In genomic region chr4:2295535-2296442, GRCh38 we compare ENCODE assay signal across 13 cellular contexts. TPM values are rescaled to one million over a fixed set of nuclear protein-coding genes. Genes with fewer than 3 reads are reported as not detected.
DNase-seq lines count a peak whose midpoint lies in the region; ATAC-seq and TF ChIP-seq lines count a peak whose summit lies in the region.
"Had no signal": no experiment of that assay in that cellular context is flagged by ENCODE, and none has a peak within 500 bp of the region (broad histone marks: within the 10 kb centered on the region; RNA-seq: fewer than 3 reads in every experiment).

No MANE protein-coding gene starts in this region.

- CTCF ChIA-PET in CD8-positive, alpha-beta memory T cell (lab: Charles Lee), result interaction anchor here (1.3 kb wide), 1 partner anchor 123 kb away, joined by 3 read pairs; the partner anchor contains the start of genes CFAP99 and ZFYVE28
- CTCF ChIA-PET in naive thymus-derived CD4-positive, alpha-beta T cell (lab: Charles Lee), result interaction anchor here (0.6 kb wide), 1 partner anchor 240 kb away, joined by 3 read pairs; no protein-coding TSS in a partner anchor

- H3K36me3 ChIP-seq in BLaER1 (no peaks in the 10 kb centered on the region), WERI-Rb-1 (no peaks in the 10 kb centered on the region)
- no peaks in the 10 kb centered on the region for H3K36me3 ChIP-seq in CD8-positive, alpha-beta memory T cell (ENCODE audit: insufficient read depth, low read length)
- no peaks in the 10 kb centered on the region for H3K36me3 ChIP-seq in naive thymus-derived CD4-positive, alpha-beta T cell (ENCODE audit: control insufficient read depth in 2 of 3, insufficient read depth in 3 of 3, low read length in 3 of 3)

- DNase-seq in CD8-positive, alpha-beta memory T cell, result peak in 2 of 5 donors; percentile 44 to 49
- DNase-seq in WERI-Rb-1 (peak; percentile 7), DMS153 treated with DMSO at 0.1 percent for 48 hours (lab: John Stamatoyannopoulos, UW; ENCODE audit: unreplicated experiment) (no peak), NCI-H69 (lab: John Stamatoyannopoulos, UW) (no peak)
- DNase-seq in naive thymus-derived CD4-positive, alpha-beta T cell, result peak in 1 of 9 donors; percentile 12
- DNase-seq: activated CD4-positive, alpha-beta T cell treated with anti-CD3 and anti-CD28 coated beads for 1 hour; activated gamma-delta T cell; stimulated activated CD4-positive, alpha-beta T cell treated with anti-CD3 and anti-CD28 coated beads, Interleukin-4, amount 100 ng/mL, for 24 hours had no signal

- peaks cover 66% of the 10 kb centered on the region for H3K4me1 ChIP-seq in BLaER1
- H3K4me1 ChIP-seq in CD8-positive, alpha-beta memory T cell (ENCODE audit: insufficient read depth, low read length), result peaks cover 40% of the 10 kb centered on the region
- H3K4me1 ChIP-seq in naive thymus-derived CD4-positive, alpha-beta T cell (ENCODE audit: control insufficient read depth in 2 of 2, insufficient read depth in 2 of 2, low read length in 2 of 2), result peaks cover 11 to 37% of the 10 kb centered on the region in 2 donors

- H3K27ac ChIP-seq in BLaER1 (peak overlapping the region; percentile 26; the same call in 1 of the 2 replicates), WERI-Rb-1 (peak overlapping the region; percentile 69)
- H3K27ac ChIP-seq in CD8-positive, alpha-beta memory T cell (ENCODE audit: low read depth, low read length), result no peak overlapping the region
- H3K27ac ChIP-seq in naive thymus-derived CD4-positive, alpha-beta T cell (ENCODE audit: low read depth, low read length), result peak overlapping the region; percentile 2
- H3K27ac ChIP-seq: C4-2B, SK-N-MC had no signal

- H3K27me3 Mint-ChIP-seq in CD8-positive, alpha-beta memory T cell, result peaks cover 0 to 2% of the 10 kb centered on the region in 2 donors
- H3K27me3 Mint-ChIP-seq in naive thymus-derived CD4-positive, alpha-beta T cell, result peaks cover 0 to 7% (median 0%) of the 10 kb centered on the region in 5 donors

- peak overlapping the region in 7 of 8 donors; percentile 63 to 98 (median 70) for H3K27ac Mint-ChIP-seq in CD8-positive, alpha-beta memory T cell
- peak overlapping the region in 8 of 9 donors; percentile 75 to 95 (median 88) for H3K27ac Mint-ChIP-seq in naive thymus-derived CD4-positive, alpha-beta T cell

- ATAC-seq in naive thymus-derived CD4-positive, alpha-beta T cell, result no peak
- no peak for ATAC-seq in GM19023 (IDR thresholded peaks at IDR 0.05; ENCODE audit: unreplicated experiment)
- no peak for ATAC-seq in GM19467 (IDR thresholded peaks at IDR 0.05; ENCODE audit: unreplicated experiment)

- POLR2A ChIA-PET in CD8-positive, alpha-beta memory T cell (lab: Charles Lee), result no interaction called here
- POLR2A ChIA-PET in naive thymus-derived CD4-positive, alpha-beta T cell (lab: Charles Lee), result interaction anchor here (0.7 to 1.0 kb wide), 2 partner anchors 14 to 33 kb away, joined by 3 to 4 read pairs; no protein-coding TSS in a partner anchor

- H3K4me3 ChIP-seq in BLaER1 (no peak overlapping the region), WERI-Rb-1 (ENCODE audit: low read depth, low read length) (no peak overlapping the region)
- no peak overlapping the region for H3K4me3 ChIP-seq in CD8-positive, alpha-beta memory T cell (ENCODE audit: low read length)
- H3K4me3 ChIP-seq in naive thymus-derived CD4-positive, alpha-beta T cell (ENCODE audit: low read length), result no peak overlapping the region
- H3K4me3 ChIP-seq: SK-N-MC had no signal

- intact Hi-C loops in naive thymus-derived CD4-positive, alpha-beta T cell (cut with micrococcal nuclease), result no loop called here

- H3K9me3 ChIP-seq in BLaER1 (no peaks in the 10 kb centered on the region), WERI-Rb-1 (ENCODE audit: severe bottlenecking) (peaks cover 3% of the 10 kb centered on the region)
- H3K9me3 ChIP-seq in CD8-positive, alpha-beta memory T cell (ENCODE audit: low read length), result no peaks in the 10 kb centered on the region
- H3K9me3 ChIP-seq in naive thymus-derived CD4-positive, alpha-beta T cell (ENCODE audit: control insufficient read depth in 2 of 3, low read length in 3 of 3), result no peaks in the 10 kb centered on the region

- H3K4me3 Mint-ChIP-seq in CD8-positive, alpha-beta memory T cell, result peak overlapping the region in 2 of 7 donors; percentile 34 to 65
- peak overlapping the region in 8 of 10 donors; percentile 20 to 76 (median 48) for H3K4me3 Mint-ChIP-seq in naive thymus-derived CD4-positive, alpha-beta T cell

- 0 out of 2 replicates have a peak overlapping the region, but pooled peaks have one; percentile 10 for H3K9ac ChIP-seq in BLaER1

- no peak for TF ChIP-seq CTCF in WERI-Rb-1 (IDR thresholded peaks at IDR 0.05; ENCODE audit: low read depth, low read length)

- H3K4me2 ChIP-seq in BLaER1, result peak overlapping the region; percentile 73

- H3K9me3 Mint-ChIP-seq in CD8-positive, alpha-beta memory T cell, result peaks cover 0 to 6% (median 0%) of the 10 kb centered on the region in 5 donors
- H3K9me3 Mint-ChIP-seq in naive thymus-derived CD4-positive, alpha-beta T cell, result peaks cover 0 to 16% (median 2%) of the 10 kb centered on the region in 11 donors

- H3K27me3 ChIP-seq in BLaER1, result no peaks in the 10 kb centered on the region
- H3K27me3 ChIP-seq in CD8-positive, alpha-beta memory T cell (ENCODE audit: insufficient read depth, low read length, poor library complexity, severe bottlenecking), result no peaks in the 10 kb centered on the region
- H3K27me3 ChIP-seq in WERI-Rb-1 (ENCODE audit: insufficient read depth, low read depth, severe bottlenecking), result no peaks in the 10 kb centered on the region
- no peaks in the 10 kb centered on the region for H3K27me3 ChIP-seq in naive thymus-derived CD4-positive, alpha-beta T cell (ENCODE audit: control insufficient read depth in 2 of 2, insufficient read depth in 2 of 2, low read length in 2 of 2)

- peaks cover 27 to 65% (median 55%) of the 10 kb centered on the region in 3 donors for H3K4me1 Mint-ChIP-seq in CD8-positive, alpha-beta memory T cell
- peaks cover 17 to 70% (median 47%) of the 10 kb centered on the region in 7 donors for H3K4me1 Mint-ChIP-seq in naive thymus-derived CD4-positive, alpha-beta T cell

- no peaks in the 10 kb centered on the region for H4K20me1 ChIP-seq in BLaER1

- peaks cover 0 to 10% (median 2%) of the 10 kb centered on the region in 3 donors for H3K36me3 Mint-ChIP-seq in CD8-positive, alpha-beta memory T cell
- H3K36me3 Mint-ChIP-seq in naive thymus-derived CD4-positive, alpha-beta T cell, result peaks cover 0 to 7% (median 4%) of the 10 kb centered on the region in 5 donors

RNA-seq across cellular contexts. Expression of gene MXD4, which starts 33.9 kb away (rescaled TPM):
- 10 to 100 TPM; 10.2 to 12.2 TPM for total RNA-seq in CD8-positive, alpha-beta memory T cell
- 47.2 TPM for polyA plus RNA-seq in CD8-positive, alpha-beta memory T cell
- total RNA-seq in naive thymus-derived CD4-positive, alpha-beta T cell, result 100 to 1,000 TPM in 1 of 5 experiments, 10 to 100 TPM in 4; 25.6 to 106 (median 46.0) TPM
- polyA plus RNA-seq in naive thymus-derived CD4-positive, alpha-beta T cell, result 10 to 100 TPM; 18.9 to 25.4 TPM

RNA-seq across cellular contexts. Expression of gene HAUS3, which starts 53.9 kb away (rescaled TPM):
- total RNA-seq in CD8-positive, alpha-beta memory T cell, result 10 to 100 TPM; 23.8 to 23.9 TPM
- polyA plus RNA-seq in CD8-positive, alpha-beta memory T cell, result 26.6 TPM
- total RNA-seq in naive thymus-derived CD4-positive, alpha-beta T cell, result 10 to 100 TPM; 24.4 to 88.2 (median 34.1) TPM
- 10 to 100 TPM; 18.5 to 25.9 TPM for polyA plus RNA-seq in naive thymus-derived CD4-positive, alpha-beta T cell

RNA-seq across cellular contexts. Expression of gene POLN, which starts 53.9 kb away (rescaled TPM):
- total RNA-seq in CD8-positive, alpha-beta memory T cell, result 1 to 10 TPM; 1.5 to 1.6 TPM
- 0.55 TPM for polyA plus RNA-seq in CD8-positive, alpha-beta memory T cell
- total RNA-seq in naive thymus-derived CD4-positive, alpha-beta T cell, result 1 to 10 TPM; 2.4 to 5.4 (median 3.2) TPM
- under 1 TPM; 0.17 to 0.95 TPM for polyA plus RNA-seq in naive thymus-derived CD4-positive, alpha-beta T cell
